ENCODE assay signal across 1 cellular context in genomic region chr1:207405814-207406213, GRCh38.
TF ChIP-seq lines count a peak whose summit lies in the region.

No MANE protein-coding gene starts in this region.

TF ChIP-seq in K562, 482 proteins besides CTCF, POLR2A, EP300 and RAD21 (continued from another document):
- TF ChIP-seq ZBTB40 (IDR thresholded peaks at IDR 0.05), result no peak
- TF ChIP-seq ZBTB40 (CRISPR knock-in tag; IDR thresholded peaks at IDR 0.05), result no peak
